Comparison of ENCODE assay signal across 18 cellular contexts in genomic region chrY:20648265-20648664, GRCh38.
DNase-seq lines count a peak whose midpoint lies in the region; ATAC-seq, FAIRE-seq and TF ChIP-seq lines count a peak whose summit lies in the region.
"Had no signal": no experiment of that assay in that cellular context is flagged by ENCODE, and none has a peak within 500 bp of the region (broad histone marks: within the 10 kb centered on the region; RNA-seq: fewer than 3 reads in every experiment).

No MANE protein-coding gene starts in this region.

- ATAC-seq in HG02678 (IDR thresholded peaks at IDR 0.05; ENCODE audit: unreplicated experiment) (peak; percentile 60), HG03521 (IDR thresholded peaks at IDR 0.05; ENCODE audit: unreplicated experiment) (peak; percentile 58), GM19452 (IDR thresholded peaks at IDR 0.05; ENCODE audit: unreplicated experiment) (no peak), HG02938 (IDR thresholded peaks at IDR 0.05; ENCODE audit: unreplicated experiment) (no peak)

- DNase-seq in GM18507 (ENCODE audit: extremely low spot score, insufficient read length, low read depth) (no peak), epithelial cell of proximal tubule (ENCODE audit: low read depth) (no peak), NCI-H2196 (lab: John Stamatoyannopoulos, UW; ENCODE audit: unreplicated experiment) (no peak)
- DNase-seq: DMS53, GDM1, GOT3, NCI-H1092 treated with DMSO at 0.1 percent for 48 hours, NCI-H1436 treated with DMSO at 0.1 percent for 48 hours, NCI-H2029, NCI-H2171 treated with DMSO at 0.1 percent for 48 hours, NCI-H446, Right ventricle myocardium superior, T-helper 9 cell had no signal

- no peak overlapping the region for H3K4me3 ChIP-seq in epithelial cell of proximal tubule (ENCODE audit: low read depth, low read length)

- FAIRE-seq in GM18507 (lab: Jason Lieb, UNC): peak; percentile 81
- FAIRE-seq: A204.1 had no signal

- TF ChIP-seq CTCF in epithelial cell of proximal tubule (conservative IDR thresholded peaks at IDR 0.05; ENCODE audit: low read depth, low read length): peak; percentile 52

Comparison
In these comparisons a context has a peak if more than half of its experiments do, and no peak if none do; other contexts are left out.
1. ATAC-seq: peak in HG02678 (single experiment) and HG03521 (single experiment); none in GM19452 (single experiment) and HG02938 (single experiment).